9 cellular contexts compared by ENCODE assay signal in genomic region chr7:22726849-22727792, GRCh38. TPM values are rescaled to one million over a fixed set of nuclear protein-coding genes. Genes with fewer than 3 reads are reported as not detected.
DNase-seq lines count a peak whose midpoint lies in the region; ATAC-seq and TF ChIP-seq lines count a peak whose summit lies in the region.
"Had no signal": no experiment of that assay in that cellular context is flagged by ENCODE, and none has a peak within 500 bp of the region (broad histone marks: within the 10 kb centered on the region; RNA-seq: fewer than 3 reads in every experiment).

Gene IL6, plus strand, starts transcription at chr7:22727200. Its CDS starts 63 bp downstream, at chr7:22727263.

- H3K4me1 Mint-ChIP-seq in activated naive CD8-positive, alpha-beta T cell treated with anti-CD3 and anti-CD28 coated beads, Interleukin-2, amount 10 ng/mL, durations not matched to agents 7 days and 5 days = peaks cover 50% of the 10 kb centered on the region

- in situ Hi-C loops in GM13976 (cut with MboI; ENCODE audit: low sequenced_read_pairs, unreplicated experiment) = loop anchor here (5.0 kb wide), 1 partner anchor 165 kb away; no protein-coding TSS in a partner anchor

- H3K27ac Mint-ChIP-seq in activated naive CD8-positive, alpha-beta T cell treated with anti-CD3 and anti-CD28 coated beads, Interleukin-2, amount 10 ng/mL, durations not matched to agents 7 days and 5 days = peak within 1 kb of the TSS; percentile 83

- peak; percentile 38 for ATAC-seq in activated naive CD8-positive, alpha-beta T cell treated with anti-CD3 and anti-CD28 coated beads, Interleukin-2, amount 10 ng/mL, durations not matched to agents 7 days and 5 days (ENCODE audit: low read depth)
- ATAC-seq in omental fat pad (ENCODE audit: low FRiP score) (peak; percentile 69), GM21825 (IDR thresholded peaks at IDR 0.05; ENCODE audit: unreplicated experiment) (no peak), HG03439 (IDR thresholded peaks at IDR 0.05; ENCODE audit: unreplicated experiment) (no peak)

- no peaks in the 10 kb centered on the region for H3K9me3 Mint-ChIP-seq in activated naive CD8-positive, alpha-beta T cell treated with anti-CD3 and anti-CD28 coated beads, Interleukin-2, amount 10 ng/mL, durations not matched to agents 7 days and 5 days

- H3K27me3 Mint-ChIP-seq in activated naive CD8-positive, alpha-beta T cell treated with anti-CD3 and anti-CD28 coated beads, Interleukin-2, amount 10 ng/mL, durations not matched to agents 7 days and 5 days = peaks cover 9% of the 10 kb centered on the region

- peak; percentile 81 for DNase-seq in A172 (ENCODE audit: low spot score)
- peak; percentile 35 for DNase-seq in GM13976 (ENCODE audit: low spot score)
- peak; percentile 41 for DNase-seq in NCI-H524 treated with DMSO at 0.1 percent for 48 hours (lab: John Stamatoyannopoulos, UW)
- DNase-seq in activated naive CD8-positive, alpha-beta T cell treated with anti-CD3 and anti-CD28 coated beads, Interleukin-2, amount 10 ng/mL, durations not matched to agents 7 days and 5 days = peak; percentile 50
- peak; percentile 14 to 85 (median 70) for DNase-seq in head of caudate nucleus
- no peak for DNase-seq in omental fat pad (ENCODE audit: low spot score)

- no peak for TF ChIP-seq CTCF in GM13976 (IDR thresholded peaks at IDR 0.05; ENCODE audit: borderline replicate concordance, control extremely low read depth, extremely low read depth, insufficient read depth, missing control alignments)
- TF ChIP-seq CTCF in omental fat pad (IDR thresholded peaks at IDR 0.05) = no peak

- H3K4me3 Mint-ChIP-seq in activated naive CD8-positive, alpha-beta T cell treated with anti-CD3 and anti-CD28 coated beads, Interleukin-2, amount 10 ng/mL, durations not matched to agents 7 days and 5 days = peak within 1 kb of the TSS; percentile 75

- intact Hi-C loops in head of caudate nucleus (cut with DNase I) = loop anchor here (5.0 kb wide), 1 partner anchor 165 kb away; no protein-coding TSS in a partner anchor

- POLR2A ChIA-PET in activated naive CD8-positive, alpha-beta T cell treated with anti-CD3 and anti-CD28 coated beads, Interleukin-2, amount 10 ng/mL, durations not matched to agents 7 days and 5 days (lab: Charles Lee) = interaction anchor here (0.6 to 3.6 kb wide), 8 partner anchors 18 to 167 kb away, joined by 3 to 22 read pairs (median 4); no protein-coding TSS in a partner anchor

- H3K36me3 Mint-ChIP-seq in activated naive CD8-positive, alpha-beta T cell treated with anti-CD3 and anti-CD28 coated beads, Interleukin-2, amount 10 ng/mL, durations not matched to agents 7 days and 5 days = peaks cover 3% of the 10 kb centered on the region

RNA-seq across cellular contexts. Expression of gene IL6, which starts in this region (rescaled TPM):
- 0.12 TPM in 1 of 2 replicates, not detected in the other for total RNA-seq in A172 (2014; rRNA removed; shearing (Covaris generic))
- under 1 TPM; 0.64 to 0.99 TPM for total RNA-seq in activated naive CD8-positive, alpha-beta T cell treated with anti-CD3 and anti-CD28 coated beads, Interleukin-2, amount 10 ng/mL, durations not matched to agents 7 days and 5 days
- 100 to 1,000 TPM in 2 of 4 donors, 10 to 100 TPM in 2; 17.7 to 381 (median 111) TPM for total RNA-seq in omental fat pad
- total RNA-seq: frontal cortex had no signal

Comparison
In these comparisons a context has a peak if more than half of its experiments do, and no peak if none do; other contexts are left out.
1. RNA of gene IL6 (total RNA-seq): 17.7 to 381 TPM in omental fat pad; 0.64 to 0.99 TPM in activated naive CD8-positive, alpha-beta T cell treated with anti-CD3 and anti-CD28 coated beads, Interleukin-2, amount 10 ng/mL, durations not matched to agents 7 days and 5 days and 0.12 TPM in A172; every median in the first group is over 4 times any median in the second.
2. Peak in DNase-seq in A172; RNA of the gene not detected or under 1 TPM.
3. Peak in DNase-seq and ATAC-seq in activated naive CD8-positive, alpha-beta T cell treated with anti-CD3 and anti-CD28 coated beads, Interleukin-2, amount 10 ng/mL, durations not matched to agents 7 days and 5 days; RNA of the gene not detected or under 1 TPM.